In the genomic region with DNA sequence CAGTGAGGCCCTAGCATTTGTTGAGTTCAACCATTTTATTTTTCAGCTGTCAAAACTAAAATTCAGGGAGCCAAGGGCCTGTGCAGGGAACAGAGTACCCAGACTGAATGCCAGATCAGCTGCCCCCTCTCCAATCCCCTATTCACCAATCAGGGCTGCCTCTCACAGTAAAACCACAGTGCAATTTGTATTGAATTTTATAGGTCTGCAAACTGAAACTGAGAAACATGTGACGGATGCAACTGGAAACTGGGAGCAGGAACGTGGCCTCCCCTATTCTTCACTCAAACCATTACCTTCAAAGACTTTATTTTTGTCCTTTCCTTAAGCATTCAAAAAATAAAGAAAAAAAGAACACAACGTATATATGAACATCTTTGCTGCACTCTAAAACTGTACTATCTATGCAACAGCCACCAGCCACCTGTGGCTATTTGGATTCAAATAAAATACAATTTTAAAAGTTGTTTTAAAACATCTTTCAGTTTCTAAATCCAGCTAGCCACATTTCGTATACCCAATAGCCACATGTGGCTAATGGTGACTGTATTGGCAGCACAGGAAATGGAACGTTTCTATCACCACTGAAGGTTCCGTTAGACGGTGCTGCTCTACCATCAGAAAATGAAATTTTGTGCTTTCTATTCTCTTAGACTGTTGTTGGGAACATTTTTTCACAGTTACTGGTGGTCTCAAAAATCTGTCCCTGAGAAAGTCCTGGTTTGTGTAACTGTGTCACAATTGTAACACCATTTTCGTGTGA, we compare ENCODE assay signal across 18 cellular contexts.
"Had no signal": no experiment of that assay in that cellular context is flagged by ENCODE, and none has a peak within 500 bp of the region (broad histone marks: within the 10 kb centered on the region; RNA-seq: fewer than 3 reads in every experiment).

No MANE protein-coding gene starts in this region.

- DNase-seq: activated CD4-positive, alpha-beta T cell treated with anti-CD3 and anti-CD28 coated beads, Interleukin-2, amount 50 U/mL, for 48 hours; activated gamma-delta T cell; activated T-cell treated with anti-CD3 and anti-CD28 coated beads, Interleukin-2, amount 50 U/mL, for 4 hours; amygdala; body of pancreas; caudate nucleus; colonic mucosa; kidney glomerular epithelial cell; ovary; T-helper 17 cell; trophoblast cell; WERI-Rb-1 had no signal

- H3K36me3 ChIP-seq: colonic mucosa, ovary, suprapubic skin, WERI-Rb-1 had no signal

- H3K27me3 Mint-ChIP-seq: stimulated activated naive CD8-positive, alpha-beta T cell treated with anti-CD3 and anti-CD28 coated beads, Interleukin-15, Interleukin-2, amounts not matched to agents 100 ng/mL and 50 ng/mL, for 24 hours; T-helper 17 cell had no signal

- ATAC-seq: activated naive CD4-positive, alpha-beta T cell treated with anti-CD3 and anti-CD28 coated beads, Interleukin-2, amount 50 U/mL, for 72 hours; activated T-cell treated with anti-CD3 and anti-CD28 coated beads, Interleukin-2, amount 50 U/mL, for 4 hours; body of pancreas; esophagus mucosa; sciatic nerve; T-helper 17 cell had no signal

- H3K4me1 ChIP-seq: body of pancreas, colonic mucosa, suprapubic skin had no signal

- H3K27ac Mint-ChIP-seq: activated naive CD4-positive, alpha-beta T cell treated with anti-CD3 and anti-CD28 coated beads, Interleukin-2, amount 50 U/mL, for 72 hours; stimulated activated naive CD8-positive, alpha-beta T cell treated with anti-CD3 and anti-CD28 coated beads, Interleukin-15, Interleukin-2, amounts not matched to agents 100 ng/mL and 50 ng/mL, for 24 hours; T-helper 17 cell had no signal

- H3K27me3 ChIP-seq: body of pancreas, colonic mucosa, ovary, suprapubic skin had no signal

- H3K4me3 ChIP-seq: body of pancreas, colonic mucosa, ovary, suprapubic skin had no signal

- H3K4me3 Mint-ChIP-seq: activated T-cell treated with anti-CD3 and anti-CD28 coated beads, Interleukin-2, amount 50 U/mL, for 4 hours; neural crest cell; stimulated activated naive CD8-positive, alpha-beta T cell treated with anti-CD3 and anti-CD28 coated beads, Interleukin-15, Interleukin-2, amounts not matched to agents 100 ng/mL and 50 ng/mL, for 24 hours; T-helper 17 cell had no signal

- H3K27ac ChIP-seq: body of pancreas, colonic mucosa, ovary, suprapubic skin, WERI-Rb-1 had no signal

- H3K36me3 Mint-ChIP-seq: activated naive CD4-positive, alpha-beta T cell treated with anti-CD3 and anti-CD28 coated beads, Interleukin-2, amount 50 U/mL, for 72 hours had no signal

- H3K9me3 ChIP-seq: body of pancreas, colonic mucosa, ovary, suprapubic skin had no signal

- H3K4me1 Mint-ChIP-seq: T-helper 17 cell had no signal

- H3K9me3 Mint-ChIP-seq: activated T-cell treated with anti-CD3 and anti-CD28 coated beads, Interleukin-2, amount 50 U/mL, for 4 hours had no signal
